In genomic region chr12:91361864-91362263, GRCh38 we compare ENCODE assay signal across 8 cellular contexts.
DNase-seq lines count a peak whose midpoint lies in the region; ATAC-seq and TF ChIP-seq lines count a peak whose summit lies in the region.

No MANE protein-coding gene starts in this region.

- H3K9me3 Mint-ChIP-seq in GM23338, result no peaks in the 10 kb centered on the region

- H3K79me2 ChIP-seq in GM23338 (replicated peaks; ENCODE audit: insufficient read depth) (no peaks in the 10 kb centered on the region), mesendoderm (ENCODE audit: control insufficient read depth, insufficient read depth, low read length) (no peaks in the 10 kb centered on the region)

- TF ChIP-seq CTCF in BJ (IDR thresholded peaks at IDR 0.05; ENCODE audit: insufficient read depth, low read depth, low read length) (peak; percentile 55), GM23338 (conservative IDR thresholded peaks at IDR 0.05; ENCODE audit: low read depth in 2 of 2) (peak; percentile 48 to 76)

- H2BK120ac ChIP-seq in mesendoderm (ENCODE audit: low read depth, low read length), result no peak overlapping the region

- ATAC-seq in GM23338 (no peak), aorta (ENCODE audit: low FRiP score) (no peak), HG03280 (IDR thresholded peaks at IDR 0.05; ENCODE audit: unreplicated experiment) (no peak)

- peaks cover 5% of the 10 kb centered on the region; the same call in 2 of the 3 replicates for H3K4me1 Mint-ChIP-seq in GM23338

- CTCF ChIA-PET in BJ (lab: Yijun Ruan, JAX), result interaction anchor here (0.7 to 1.6 kb wide), 13 partner anchors 9 to 1622 kb away, joined by 3 to 6 read pairs (median 3); no protein-coding TSS in a partner anchor

- no peak overlapping the region for H3K56ac ChIP-seq in mesendoderm (ENCODE audit: low read length)

- H3K4me3 ChIP-seq in BJ (ENCODE audit: low read depth, low read length), result no peak overlapping the region
- no peak overlapping the region for H3K4me3 ChIP-seq in GM23338
- no peak overlapping the region for H3K4me3 ChIP-seq in mesendoderm (ENCODE audit: low read length)
- H3K4me3 ChIP-seq in aorta (ENCODE audit: low read length in 2 of 2), result no peak overlapping the region

- DNase-seq in BJ (ENCODE audit: low read depth) (no peak), GM23338 (ENCODE audit: low spot score) (peak; percentile 72), NCI-H460 (ENCODE audit: extremely low read depth, low read depth) (peak; percentile 31), cerebellum (ENCODE audit: low spot score) (peak; percentile 54), mesendoderm (peak; percentile 32), aorta (no peak), 8988T (no peak)

- H3K9ac ChIP-seq in mesendoderm (ENCODE audit: low read length), result no peak overlapping the region

- H3K4me1 ChIP-seq in GM23338 (ENCODE audit: insufficient read depth), result 0 out of 2 replicates have a peak, but pooled peaks cover 5% of the 10 kb centered on the region
- no peaks in the 10 kb centered on the region for H3K4me1 ChIP-seq in mesendoderm (ENCODE audit: control insufficient read depth, low read depth, low read length)
- H3K4me1 ChIP-seq in aorta (ENCODE audit: control insufficient read depth in 1 of 2, insufficient read depth in 2 of 2, low read length in 2 of 2), result no peaks in the 10 kb centered on the region

- no peak overlapping the region for H2AFZ ChIP-seq in GM23338

- no peaks in the 10 kb centered on the region for H3F3A ChIP-seq in GM23338 (replicated peaks; ENCODE audit: low read depth)

- no CpG with 5 or more reads among the region's 5 CpGs for WGBS in mesendoderm (ENCODE audit: extremely low coverage, insufficient coverage, low lambda C conversion rate)
- 18 to 21% methylated on average over 5 of the region's 5 CpGs for WGBS in aorta, 2 donors

- no peaks in the 10 kb centered on the region for H3K79me1 ChIP-seq in mesendoderm (ENCODE audit: low read length)

- no peak overlapping the region for H4K8ac ChIP-seq in mesendoderm (ENCODE audit: low read depth, low read length)

- intact Hi-C loops in aorta (cut with DNase I), result loop anchor here (5.0 kb wide), 1 partner anchor 1285 kb away; no protein-coding TSS in a partner anchor

- H3K23ac ChIP-seq in mesendoderm (ENCODE audit: low read length), result no peak overlapping the region

- no peaks in the 10 kb centered on the region for H3K36me3 Mint-ChIP-seq in GM23338 (ENCODE audit: low read depth)

- no peak overlapping the region for H4K5ac ChIP-seq in mesendoderm (ENCODE audit: low read length)

- H3K4ac ChIP-seq in mesendoderm (ENCODE audit: low read depth, low read length), result no peak overlapping the region

- POLR2A ChIA-PET in BJ (lab: Charles Lee), result no interaction called here

- H3K27me3 Mint-ChIP-seq in GM23338 (ENCODE audit: insufficient read depth, low read depth, poor library complexity), result no peaks in the 10 kb centered on the region

- H3K27ac ChIP-seq in GM23338 (ENCODE audit: low read depth) (no peak overlapping the region), mesendoderm (ENCODE audit: low read depth, low read length) (no peak overlapping the region), aorta (ENCODE audit: low read depth in 1 of 2, low read length in 2 of 2) (no peak overlapping the region)

- H3K9me3 ChIP-seq in aorta (ENCODE audit: control insufficient read depth, low read length), result no peaks in the 10 kb centered on the region

- no peaks in the 10 kb centered on the region for H3K9me2 ChIP-seq in GM23338 (ENCODE audit: insufficient read depth)

- H2BK15ac ChIP-seq in mesendoderm (replicated peaks; ENCODE audit: low read depth), result no peak overlapping the region

- no peak overlapping the region for H3K27ac Mint-ChIP-seq in GM23338

- H2BK5ac ChIP-seq in mesendoderm (ENCODE audit: low read length), result no peak overlapping the region

- no peak overlapping the region for H2AK5ac ChIP-seq in mesendoderm (ENCODE audit: low read length)

- H3K4me2 ChIP-seq in GM23338 (no peak overlapping the region), mesendoderm (ENCODE audit: low read length) (no peak overlapping the region)

- H3K27me3 ChIP-seq in BJ (ENCODE audit: control insufficient read depth, insufficient read depth, low read length), result no peaks in the 10 kb centered on the region
- no peaks in the 10 kb centered on the region for H3K27me3 ChIP-seq in GM23338 (ENCODE audit: insufficient read depth)
- H3K27me3 ChIP-seq in mesendoderm (ENCODE audit: insufficient read depth, low read length, poor library complexity), result no peaks in the 10 kb centered on the region
- no peaks in the 10 kb centered on the region for H3K27me3 ChIP-seq in aorta (ENCODE audit: control insufficient read depth in 1 of 2, insufficient read depth in 2 of 2, low read length in 1 of 2)

- no peak overlapping the region for H3K4me3 Mint-ChIP-seq in GM23338

- H3K36me3 ChIP-seq in BJ (ENCODE audit: control insufficient read depth, insufficient read depth, low read length) (no peaks in the 10 kb centered on the region), GM23338 (ENCODE audit: insufficient read depth) (no peaks in the 10 kb centered on the region), mesendoderm (ENCODE audit: control insufficient read depth, insufficient read depth, low read length) (no peaks in the 10 kb centered on the region), aorta (ENCODE audit: control insufficient read depth in 1 of 2, insufficient read depth in 2 of 2, low read length in 1 of 2) (no peaks in the 10 kb centered on the region)

- no peak overlapping the region for H3K18ac ChIP-seq in mesendoderm (ENCODE audit: low read length)

- H4K20me1 ChIP-seq in GM23338 (replicated peaks; ENCODE audit: insufficient read depth), result no peaks in the 10 kb centered on the region

TF ChIP-seq in GM23338, 12 proteins besides CTCF, POLR2A, EP300 and RAD21 (continues in another document):
- no peak for TF ChIP-seq ETS1 (IDR thresholded peaks at IDR 0.05)
- TF ChIP-seq CREB1 (CRISPR knock-in tag; IDR thresholded peaks at IDR 0.05; ENCODE audit: low read depth), result no peak
- TF ChIP-seq JUNB (IDR thresholded peaks at IDR 0.05; ENCODE audit: unreplicated experiment), result no peak

Comparison
In these comparisons a context has a peak if more than half of its experiments do, and no peak if none do; other contexts are left out.
1. DNase-seq: peak in GM23338 (single experiment), NCI-H460 (single experiment), cerebellum (single experiment) and mesendoderm (single experiment); none in BJ (single experiment), aorta (0 of 2) and 8988T (single experiment).